ENCODE assay signal across 1 cellular context in genomic region chr21:21247441-21247840, GRCh38.
TF ChIP-seq lines count a peak whose summit lies in the region.

No MANE protein-coding gene starts in this region.

TF ChIP-seq in K562, 482 proteins besides CTCF, POLR2A, EP300 and RAD21 (continued from another document):
- no peak for TF ChIP-seq IRF9 (tag; IDR thresholded peaks at IDR 0.05)
TF ChIP-seq in K562: peak in this region for 2.
